ENCODE assay signal across 8 cellular contexts in the genomic region with DNA sequence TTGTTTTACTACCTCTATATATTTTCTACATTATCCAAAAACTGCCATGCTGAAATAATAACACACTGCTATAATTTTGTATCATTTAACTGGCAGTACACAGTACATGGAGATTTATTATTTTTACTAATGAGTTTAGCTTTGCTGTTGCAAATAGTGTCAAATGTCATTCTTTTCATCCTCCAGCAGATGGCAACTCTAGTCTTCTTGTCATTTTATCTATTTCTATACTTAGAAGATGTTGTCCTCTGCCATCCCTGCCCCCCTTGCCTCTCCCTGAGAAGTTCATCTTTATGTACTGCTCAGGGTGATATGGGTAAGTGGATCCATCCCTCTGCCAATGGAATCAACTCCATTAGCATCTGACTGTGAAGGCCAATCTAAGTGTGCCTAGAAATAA. TPM values are rescaled to one million over a fixed set of nuclear protein-coding genes. Genes with fewer than 3 reads are reported as not detected.
DNase-seq lines count a peak whose midpoint lies in the region; ATAC-seq and TF ChIP-seq lines count a peak whose summit lies in the region.

No MANE protein-coding gene starts in this region.

- no peak overlapping the region for H3K27ac Mint-ChIP-seq in activated T-helper 2 cell treated with anti-CD3 and anti-CD28 coated beads, Interferon-gamma antibody, Interleukin-2, Interleukin-4, amounts not matched to agents 10 μg/mL and 5 μg/mL and 100 μg/mL, durations not matched to agents 14 hours and 24 hours and 36 hours

- no peak overlapping the region for H3K4me3 Mint-ChIP-seq in activated T-helper 2 cell treated with anti-CD3 and anti-CD28 coated beads, Interferon-gamma antibody, Interleukin-2, Interleukin-4, amounts not matched to agents 10 μg/mL and 5 μg/mL and 100 μg/mL, durations not matched to agents 14 hours and 24 hours and 36 hours (ENCODE audit: low read depth)

- H3K27ac ChIP-seq in A673 (ENCODE audit: low read depth, low read length, poor library complexity, severe bottlenecking), result no peak overlapping the region
- H3K27ac ChIP-seq in RWPE2 (ENCODE audit: poor library complexity, severe bottlenecking), result no peak overlapping the region
- H3K27ac ChIP-seq in heart right ventricle, result no peak overlapping the region

- H3K9me3 ChIP-seq in A673 (ENCODE audit: low read depth, low read length, poor library complexity, severe bottlenecking) (no peaks in the 10 kb centered on the region), RWPE2 (ENCODE audit: severe bottlenecking) (no peaks in the 10 kb centered on the region), heart right ventricle (no peaks in the 10 kb centered on the region)

- BruUV-seq in A673 (replicated peaks; lab: Mats Ljungman, UMichigan), result no TSS peak

- H3K27me3 ChIP-seq in A673 (replicated peaks; ENCODE audit: insufficient read depth, low read depth, low read length, poor library complexity), result peaks cover 18% of the 10 kb centered on the region
- peaks cover 51% of the 10 kb centered on the region for H3K27me3 ChIP-seq in RWPE2 (ENCODE audit: insufficient read depth, poor library complexity, severe bottlenecking)
- H3K27me3 ChIP-seq in heart right ventricle, result peaks cover 0 to 32% (median 22%) of the 10 kb centered on the region in 7 donors

- TF ChIP-seq CTCF in A673 (conservative IDR thresholded peaks at IDR 0.05; ENCODE audit: low read depth, low read length) (peak; percentile 44; the same call in 1 of the 2 replicates), RWPE2 (IDR thresholded peaks at IDR 0.05; ENCODE audit: poor library complexity, severe bottlenecking) (peak; percentile 60), heart right ventricle (IDR thresholded peaks at IDR 0.05) (peak in 8 of 9 donors; percentile 37 to 75 (median 61))

- peak; percentile 61 for ATAC-seq in HG03432 (IDR thresholded peaks at IDR 0.05; ENCODE audit: unreplicated experiment)
- peak; percentile 27; the same call in 1 of the 3 replicates for ATAC-seq in RWPE2 (ENCODE audit: low read depth)
- peak in 5 of 8 donors; percentile 38 to 70 (median 62) for ATAC-seq in heart right ventricle
- ATAC-seq in left colon, result no peak

- DNase-seq in A673 (ENCODE audit: low spot score) (peak; percentile 44), RWPE2 (ENCODE audit: low spot score) (no peak), heart right ventricle (peak in 1 of 2 donors; percentile 17), cerebellar nuclear complex (lab: John Stamatoyannopoulos, UW) (no peak), left colon (no peak), hepatic stellate cell (ENCODE audit: low spot score) (no peak)
- DNase-seq in activated T-helper 2 cell treated with anti-CD3 and anti-CD28 coated beads, Interferon-gamma antibody, Interleukin-2, Interleukin-4, amounts not matched to agents 10 μg/mL and 5 μg/mL and 100 μg/mL, durations not matched to agents 14 hours and 24 hours and 36 hours (ENCODE audit: low spot score), result no peak

- POLR2A ChIA-PET in A673 (lab: Charles Lee; ENCODE audit: low non-redundant PET), result no interaction called here

- H3K4me1 Mint-ChIP-seq in activated T-helper 2 cell treated with anti-CD3 and anti-CD28 coated beads, Interferon-gamma antibody, Interleukin-2, Interleukin-4, amounts not matched to agents 10 μg/mL and 5 μg/mL and 100 μg/mL, durations not matched to agents 14 hours and 24 hours and 36 hours (ENCODE audit: low read depth), result no peaks in the 10 kb centered on the region

- intact Hi-C loops in A673 (cut with micrococcal nuclease; ENCODE audit: unreplicated experiment), result loop anchor here (2.0 kb wide), 1 partner anchor 173 kb away; no protein-coding TSS in a partner anchor
- intact Hi-C loops in heart right ventricle (cut with DNase I), result loop anchor here in 8 of 10 donors (1.0 to 10.0 kb wide), 5 partner anchors 169 to 175 kb away; no protein-coding TSS in a partner anchor
- intact Hi-C loops in activated T-helper 2 cell treated with anti-CD3 and anti-CD28 coated beads, Interferon-gamma antibody, Interleukin-2, Interleukin-4, amounts not matched to agents 10 μg/mL and 5 μg/mL and 100 μg/mL, durations not matched to agents 14 hours and 24 hours and 36 hours (cut with micrococcal nuclease), result no loop called here
- intact Hi-C loops in left colon (cut with DNase I, micrococcal nuclease), result no loop called here

- no peaks in the 10 kb centered on the region for H3K9me3 Mint-ChIP-seq in activated T-helper 2 cell treated with anti-CD3 and anti-CD28 coated beads, Interferon-gamma antibody, Interleukin-2, Interleukin-4, amounts not matched to agents 10 μg/mL and 5 μg/mL and 100 μg/mL, durations not matched to agents 14 hours and 24 hours and 36 hours

- no peaks in the 10 kb centered on the region for H3K36me3 Mint-ChIP-seq in activated T-helper 2 cell treated with anti-CD3 and anti-CD28 coated beads, Interferon-gamma antibody, Interleukin-2, Interleukin-4, amounts not matched to agents 10 μg/mL and 5 μg/mL and 100 μg/mL, durations not matched to agents 14 hours and 24 hours and 36 hours (ENCODE audit: low read depth)

- no peaks in the 10 kb centered on the region for H3K4me1 ChIP-seq in A673 (ENCODE audit: insufficient read depth, low read length, poor library complexity, severe bottlenecking)
- H3K4me1 ChIP-seq in RWPE2 (ENCODE audit: insufficient read depth, poor library complexity, severe bottlenecking), result no peaks in the 10 kb centered on the region
- peaks cover 0 to 9% (median 0%) of the 10 kb centered on the region in 9 donors for H3K4me1 ChIP-seq in heart right ventricle

- H3K36me3 ChIP-seq in A673 (ENCODE audit: insufficient read depth, low read length, poor library complexity, severe bottlenecking), result no peaks in the 10 kb centered on the region
- H3K36me3 ChIP-seq in RWPE2 (ENCODE audit: low read depth), result no peaks in the 10 kb centered on the region
- H3K36me3 ChIP-seq in heart right ventricle, result no peaks in the 10 kb centered on the region

- no peak overlapping the region for H3K4me3 ChIP-seq in A673 (ENCODE audit: low read depth, low read length, poor library complexity, severe bottlenecking)
- H3K4me3 ChIP-seq in RWPE2 (ENCODE audit: severe bottlenecking), result no peak overlapping the region
- no peak overlapping the region for H3K4me3 ChIP-seq in heart right ventricle

- peaks cover 1% of the 10 kb centered on the region for H3K27me3 Mint-ChIP-seq in activated T-helper 2 cell treated with anti-CD3 and anti-CD28 coated beads, Interferon-gamma antibody, Interleukin-2, Interleukin-4, amounts not matched to agents 10 μg/mL and 5 μg/mL and 100 μg/mL, durations not matched to agents 14 hours and 24 hours and 36 hours (ENCODE audit: low read depth)

- CTCF ChIA-PET in A673 (lab: Charles Lee), result interaction anchor here (0.6 to 0.7 kb wide), 2 partner anchors 12 to 173 kb away, joined by 3 to 6 read pairs; no protein-coding TSS in a partner anchor

RNA-seq across cellular contexts. Expression of gene LRRTM1, which starts 21.7 kb away (rescaled TPM):
- not detected in 2 replicates for total RNA-seq in A673 (2021)
- total RNA-seq in heart right ventricle, result under 1 TPM in 8 of 10 donors, not detected in 2; 0.18 to 0.71 (median 0.37) TPM
- under 1 TPM; 0.38 to 0.51 TPM for polyA plus RNA-seq in heart right ventricle
- total RNA-seq in activated T-helper 2 cell treated with anti-CD3 and anti-CD28 coated beads, Interferon-gamma antibody, Interleukin-2, Interleukin-4, amounts not matched to agents 10 μg/mL and 5 μg/mL and 100 μg/mL, durations not matched to agents 14 hours and 24 hours and 36 hours, result not detected in 2 replicates
- total RNA-seq in left colon, result under 1 TPM; 0.21 to 0.34 TPM

Comparison
In these comparisons a context has a peak if more than half of its experiments do, and no peak if none do; other contexts are left out.
1. intact Hi-C loops: an anchor here in A673 (2.0 kb wide) and heart right ventricle (1.0 to 10.0 kb wide); none called in activated T-helper 2 cell treated with anti-CD3 and anti-CD28 coated beads, Interferon-gamma antibody, Interleukin-2, Interleukin-4, amounts not matched to agents 10 μg/mL and 5 μg/mL and 100 μg/mL, durations not matched to agents 14 hours and 24 hours and 36 hours and left colon.